Comparison of ENCODE assay signal across 1 cellular context in genomic region chr15:80669599-80670273, GRCh38.
TF ChIP-seq lines count a peak whose summit lies in the region.

No MANE protein-coding gene starts in this region.

TF ChIP-seq in GM12878, 131 proteins besides CTCF, POLR2A, EP300 and RAD21 (continued from another document):
- no peak for TF ChIP-seq USF2 (IDR thresholded peaks at IDR 0.05; ENCODE audit: borderline replicate concordance, low read depth, low read length)
- TF ChIP-seq TCF3 (IDR thresholded peaks at IDR 0.05; ENCODE audit: borderline replicate concordance, insufficient read depth, low read depth, low read length), result 0 out of 2 replicates have a peak, but pooled peaks have one; percentile 41
- no peak for TF ChIP-seq CREB1 (IDR thresholded peaks at IDR 0.05; ENCODE audit: low read depth)
- peak; percentile 34; the same call in 1 of the 2 replicates for TF ChIP-seq NFIC (IDR thresholded peaks at IDR 0.05; ENCODE audit: low read depth, low read length)
- no peak for TF ChIP-seq ZBTB11 (CRISPR knock-in tag; IDR thresholded peaks at IDR 0.05)
- no peak for TF ChIP-seq FOS (IDR thresholded peaks at IDR 0.05; ENCODE audit: borderline replicate concordance, extremely low read depth, insufficient read length)
- no peak for TF ChIP-seq IKZF2 (IDR thresholded peaks at IDR 0.05)
- no peak for TF ChIP-seq SPI1 (IDR thresholded peaks at IDR 0.05; ENCODE audit: borderline replicate concordance, insufficient read depth, low read depth, low read length)
- TF ChIP-seq NFXL1 (IDR thresholded peaks at IDR 0.05; ENCODE audit: borderline replicate concordance), result no peak
- TF ChIP-seq PAX5 (IDR thresholded peaks at IDR 0.05; ENCODE audit: borderline replicate concordance, low read depth, low read length), result no peak
- peak; percentile 56 for TF ChIP-seq ATF2 (IDR thresholded peaks at IDR 0.05; ENCODE audit: low read length)
- TF ChIP-seq PML (IDR thresholded peaks at IDR 0.05; ENCODE audit: low read length), result no peak
- TF ChIP-seq NFYA (IDR thresholded peaks at IDR 0.05; ENCODE audit: borderline replicate concordance, low read depth, low read length), result no peak
- no peak for TF ChIP-seq STAT3 (IDR thresholded peaks at IDR 0.05; ENCODE audit: low read depth, low read length)
- no peak for TF ChIP-seq ELK1 (IDR thresholded peaks at IDR 0.05; ENCODE audit: low read depth, low read length)
- TF ChIP-seq EGR1 (IDR thresholded peaks at IDR 0.05; ENCODE audit: borderline replicate concordance in 1 of 2, low read depth in 2 of 2, low read length in 2 of 2), result no peak
- TF ChIP-seq JUNB (IDR thresholded peaks at IDR 0.05), result peak; percentile 76
- no peak for TF ChIP-seq ZNF687 (IDR thresholded peaks at IDR 0.05)
- TF ChIP-seq BHLHE40 (IDR thresholded peaks at IDR 0.05; ENCODE audit: borderline replicate concordance in 1 of 2, low read depth in 2 of 2, low read length in 1 of 2), result no peak
- TF ChIP-seq SIX5 (IDR thresholded peaks at IDR 0.05; ENCODE audit: low read depth, low read length, severe bottlenecking), result no peak
- TF ChIP-seq CBX3 (IDR thresholded peaks at IDR 0.05; ENCODE audit: borderline replicate concordance, low read depth), result no peak
- TF ChIP-seq PRDM15 (CRISPR knock-in tag; IDR thresholded peaks at IDR 0.05), result no peak
- peak; percentile 57; the same call in 1 of the 2 replicates for TF ChIP-seq TCF12 (IDR thresholded peaks at IDR 0.05; ENCODE audit: low read depth, low read length)
- no peak for TF ChIP-seq MTA2 (IDR thresholded peaks at IDR 0.05; ENCODE audit: low read depth)
- TF ChIP-seq BACH1 (IDR thresholded peaks at IDR 0.05; ENCODE audit: borderline replicate concordance), result no peak
- no peak for TF ChIP-seq HDGF (IDR thresholded peaks at IDR 0.05)
- no peak for TF ChIP-seq ZNF274 (IDR thresholded peaks at IDR 0.05; ENCODE audit: insufficient read depth, insufficient read length)
- TF ChIP-seq CEBPB (IDR thresholded peaks at IDR 0.05; ENCODE audit: borderline replicate concordance in 1 of 2, low read depth in 2 of 2, low read length in 2 of 2), result no peak
- TF ChIP-seq IRF4 (IDR thresholded peaks at IDR 0.05; ENCODE audit: low read depth, low read length), result no peak
- no peak for TF ChIP-seq RCOR1 (conservative IDR thresholded peaks at IDR 0.05; ENCODE audit: low read depth, low read length)
- TF ChIP-seq NR2F1 (conservative IDR thresholded peaks at IDR 0.05), result no peak
- no peak for TF ChIP-seq FOXK2 (IDR thresholded peaks at IDR 0.05)
- no peak for TF ChIP-seq KDM1A (IDR thresholded peaks at IDR 0.05; ENCODE audit: borderline replicate concordance)
- no peak for TF ChIP-seq USF1 (IDR thresholded peaks at IDR 0.05; ENCODE audit: borderline replicate concordance, extremely low read length, insufficient read depth, low read depth, low read length)
- TF ChIP-seq SUPT20H (IDR thresholded peaks at IDR 0.05; ENCODE audit: borderline replicate concordance, control insufficient read depth, low read depth, low read length), result no peak
- no peak for TF ChIP-seq STAT1 (conservative IDR thresholded peaks at IDR 0.05)
- TF ChIP-seq ATF3 (IDR thresholded peaks at IDR 0.05; ENCODE audit: borderline replicate concordance, extremely low read depth, low read depth, low read length), result no peak
- no peak for TF ChIP-seq PBX3 (IDR thresholded peaks at IDR 0.05; ENCODE audit: insufficient replicate concordance, low read depth, low read length)
- no peak for TF ChIP-seq ZBED1 (IDR thresholded peaks at IDR 0.05; ENCODE audit: borderline replicate concordance)
- TF ChIP-seq YY1 (IDR thresholded peaks at IDR 0.05; ENCODE audit: low read depth, low read length), result no peak
- TF ChIP-seq IKZF1 (conservative IDR thresholded peaks at IDR 0.05), result no peak
